In genomic region chr2:69076601-69077000, GRCh38 we compare ENCODE assay signal across 21 cellular contexts.
"Had no signal": no experiment of that assay in that cellular context is flagged by ENCODE, and none has a peak within 500 bp of the region (broad histone marks: within the 10 kb centered on the region; RNA-seq: fewer than 3 reads in every experiment).

No MANE protein-coding gene starts in this region.

- ATAC-seq: activated T-cell treated with anti-CD3 and anti-CD28 coated beads, Interleukin-2, amount 50 U/mL, for 4 hours; K562; T-cell had no signal

- H3K27ac ChIP-seq: VCaP had no signal

- DNase-seq: activated CD4-positive, alpha-beta memory T cell treated with anti-CD3 and anti-CD28 coated beads for 36 hours; activated CD4-positive, alpha-beta T cell treated with anti-CD3 and anti-CD28 coated beads, Interleukin-2, amount 10 ng/mL, durations not matched to agents 7 days and 5 days; activated CD4-positive, CD25-positive, alpha-beta regulatory T cell; activated CD8-positive, alpha-beta memory T cell treated with anti-CD3 and anti-CD28 coated beads for 24 hours; activated effector memory CD4-positive, alpha-beta T cell treated with anti-CD3 and anti-CD28 coated beads, Interleukin-2, amount 50 U/mL, for 16 hours; activated naive CD4-positive, alpha-beta T cell treated with Interleukin-2 at 50 U/mL for 16 hours; activated T-cell treated with anti-CD3 and anti-CD28 coated beads, Interleukin-2, amount 50 U/mL, for 4 hours; amygdala; Karpas-422; NCI-H1105 treated with DMSO at 0.1 percent for 48 hours; NCI-H1436 treated with DMSO at 0.1 percent for 48 hours; NCI-H187; NCI-H2081 treated with DMSO at 0.1 percent for 48 hours; NCI-H446; NCI-H524; SIG-M5; T-cell; T-helper 2 cell; T1000 had no signal

- H3K4me3 ChIP-seq: K562 had no signal
